Comparison of ENCODE assay signal across 8 cellular contexts in the genomic region with DNA sequence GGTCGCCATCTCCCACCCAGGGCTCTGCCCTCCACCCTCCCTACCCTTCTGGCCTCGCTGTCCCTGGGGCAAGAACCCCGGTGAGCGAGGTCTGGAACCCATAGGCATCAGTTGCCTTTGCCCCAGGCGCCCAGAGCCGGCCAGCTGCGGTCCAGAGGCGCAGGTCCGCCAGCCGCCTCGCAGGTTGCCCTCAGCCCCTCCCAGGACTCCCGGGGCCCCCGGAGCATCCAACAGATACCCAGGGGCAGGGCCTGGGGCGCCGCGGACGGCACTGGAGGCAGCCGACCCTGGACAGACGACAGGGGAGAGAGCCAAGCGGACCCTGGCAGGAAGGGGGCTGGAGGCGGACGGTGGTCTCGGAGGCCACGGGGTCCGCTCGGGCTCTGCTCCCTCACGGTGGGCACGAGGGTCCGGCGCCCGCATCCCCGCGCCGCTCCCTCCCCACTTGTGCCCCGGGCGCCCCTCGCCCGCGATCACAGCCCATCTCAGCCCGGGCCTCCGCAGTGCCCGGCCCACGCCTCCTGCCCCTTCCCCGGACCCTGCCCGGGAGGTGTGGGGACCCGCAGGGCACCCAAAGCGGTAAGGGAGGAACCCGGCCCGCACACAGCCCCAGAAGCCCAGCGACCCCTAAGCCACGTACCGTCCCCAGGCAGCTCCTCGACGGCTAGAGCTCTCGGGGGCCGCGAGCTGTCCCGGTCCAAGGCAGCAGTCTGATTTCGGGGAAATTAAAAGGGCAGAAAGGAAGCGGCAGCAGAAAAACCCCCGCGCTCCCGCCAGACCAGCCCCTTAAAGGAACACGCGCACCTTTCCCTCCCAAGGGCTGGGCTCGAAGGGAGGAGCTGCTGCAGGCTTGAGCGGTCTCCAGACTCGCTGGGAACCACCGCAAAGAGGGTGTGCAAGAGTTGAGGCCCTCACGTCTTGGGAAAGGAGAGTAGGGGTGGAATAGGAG. TPM values are rescaled to one million over a fixed set of nuclear protein-coding genes. Genes with fewer than 3 reads are reported as not detected.
DNase-seq lines count a peak whose midpoint lies in the region; ATAC-seq and TF ChIP-seq lines count a peak whose summit lies in the region.

A gene with protein sequence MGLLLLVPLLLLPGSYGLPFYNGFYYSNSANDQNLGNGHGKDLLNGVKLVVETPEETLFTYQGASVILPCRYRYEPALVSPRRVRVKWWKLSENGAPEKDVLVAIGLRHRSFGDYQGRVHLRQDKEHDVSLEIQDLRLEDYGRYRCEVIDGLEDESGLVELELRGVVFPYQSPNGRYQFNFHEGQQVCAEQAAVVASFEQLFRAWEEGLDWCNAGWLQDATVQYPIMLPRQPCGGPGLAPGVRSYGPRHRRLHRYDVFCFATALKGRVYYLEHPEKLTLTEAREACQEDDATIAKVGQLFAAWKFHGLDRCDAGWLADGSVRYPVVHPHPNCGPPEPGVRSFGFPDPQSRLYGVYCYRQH (minus strand): TSS at position 726 of the 949 bp plus-strand sequence. CDS start 8,246 bp downstream, outside the sequence.

- CTCF ChIA-PET in BJ (lab: Yijun Ruan, JAX), result interaction anchor here (0.7 to 2.8 kb wide), 5 partner anchors 10 to 238 kb away, joined by 3 to 7 read pairs (median 3); no protein-coding TSS in a partner anchor

- H3K27me3 ChIP-seq in BJ (ENCODE audit: control insufficient read depth, insufficient read depth, low read length), result no peaks in the 10 kb centered on the region
- H3K27me3 ChIP-seq in iPS DF 6.9 (ENCODE audit: control insufficient read depth, insufficient read depth, low read length), result no peaks in the 10 kb centered on the region
- peaks cover 16% of the 10 kb centered on the region for H3K27me3 ChIP-seq in smooth muscle cell (ENCODE audit: low read depth)

- H3K27ac Mint-ChIP-seq in activated naive CD4-positive, alpha-beta T cell treated with anti-CD3 and anti-CD28 coated beads, Interleukin-2, amount 50 U/mL, for 24 hours, result peak within 1 kb of the TSS; percentile 88

- H3K4me3 ChIP-seq in BJ (ENCODE audit: low read depth, low read length), result peak within 1 kb of the TSS; percentile 53
- peak within 1 kb of the TSS; percentile 54; the same call in 1 of the 2 replicates for H3K4me3 ChIP-seq in iPS DF 6.9 (ENCODE audit: low read length)
- H3K4me3 ChIP-seq in smooth muscle cell, result peak within 1 kb of the TSS; percentile 52

- H3K9me3 ChIP-seq in iPS DF 6.9 (ENCODE audit: control insufficient read depth, insufficient read depth, low read length) (no peaks in the 10 kb centered on the region), smooth muscle cell (replicated peaks; ENCODE audit: low read depth) (no peaks in the 10 kb centered on the region)

- TF ChIP-seq POLR2A in erythroblast (IDR thresholded peaks at IDR 0.05; ENCODE audit: low read length), result no peak

- H3K4me1 ChIP-seq in iPS DF 6.9 (ENCODE audit: control insufficient read depth, insufficient read depth, low read length), result peaks cover 2% of the 10 kb centered on the region; the same call in 1 of the 2 replicates
- peaks cover 27% of the 10 kb centered on the region for H3K4me1 ChIP-seq in smooth muscle cell (ENCODE audit: low read depth)

- no peaks in the 10 kb centered on the region for H3K79me2 ChIP-seq in smooth muscle cell (ENCODE audit: low read depth)

- in situ Hi-C loops in SK-MEL-5 (cut with HindIII; ENCODE audit: low pct_unique_long_range_greater_than_20kb, low sequenced_read_pairs), result no loop called here

- DNase-seq in BJ (ENCODE audit: low read depth) (no peak), SK-MEL-5 (ENCODE audit: low read depth, low spot score) (peak; percentile 33), iPS DF 6.9 (ENCODE audit: low read depth, low spot score) (no peak), smooth muscle cell (lab: John Stamatoyannopoulos, UW; ENCODE audit: unreplicated experiment) (no peak), erythroblast (lab: John Stamatoyannopoulos, UW) (no peak)

- no peak within 1 kb of the TSS for H3K9ac ChIP-seq in smooth muscle cell (ENCODE audit: low read depth)

- H3K9me3 Mint-ChIP-seq in activated naive CD4-positive, alpha-beta T cell treated with anti-CD3 and anti-CD28 coated beads, Interleukin-2, amount 50 U/mL, for 24 hours, result no peaks in the 10 kb centered on the region

- TF ChIP-seq CTCF in BJ (IDR thresholded peaks at IDR 0.05; ENCODE audit: insufficient read depth, low read depth, low read length) (no peak), smooth muscle cell (IDR thresholded peaks at IDR 0.05; ENCODE audit: borderline replicate concordance, insufficient read depth, poor library complexity, severe bottlenecking) (no peak)

- peak within 1 kb of the TSS; percentile 92 for H3K4me3 Mint-ChIP-seq in activated naive CD4-positive, alpha-beta T cell treated with anti-CD3 and anti-CD28 coated beads, Interleukin-2, amount 50 U/mL, for 24 hours

- peak within 1 kb of the TSS; percentile 87 for H3K4me2 ChIP-seq in smooth muscle cell

- H3K4me1 Mint-ChIP-seq in activated naive CD4-positive, alpha-beta T cell treated with anti-CD3 and anti-CD28 coated beads, Interleukin-2, amount 50 U/mL, for 24 hours, result peaks cover 43% of the 10 kb centered on the region

- H3K27me3 Mint-ChIP-seq in activated naive CD4-positive, alpha-beta T cell treated with anti-CD3 and anti-CD28 coated beads, Interleukin-2, amount 50 U/mL, for 24 hours, result no peaks in the 10 kb centered on the region

- no peaks in the 10 kb centered on the region for H3K36me3 Mint-ChIP-seq in activated naive CD4-positive, alpha-beta T cell treated with anti-CD3 and anti-CD28 coated beads, Interleukin-2, amount 50 U/mL, for 24 hours

- peaks cover 5% of the 10 kb centered on the region for H4K20me1 ChIP-seq in smooth muscle cell (ENCODE audit: low read depth)

- H3K27ac ChIP-seq in iPS DF 6.9 (ENCODE audit: low read length), result no peak within 1 kb of the TSS
- H3K27ac ChIP-seq in smooth muscle cell (ENCODE audit: low read depth), result no peak within 1 kb of the TSS

- peak; percentile 20 for ATAC-seq in GM21786 (IDR thresholded peaks at IDR 0.05; ENCODE audit: unreplicated experiment)
- no peak for ATAC-seq in HG03469 (IDR thresholded peaks at IDR 0.05; ENCODE audit: unreplicated experiment)

- no CpG with 5 or more reads among the region's 70 CpGs for WGBS in iPS DF 6.9 (ENCODE audit: insufficient coverage, insufficient read length)
- WGBS in smooth muscle cell (ENCODE audit: low lambda C conversion rate), result 3% methylated on average over 42 of the region's 70 CpGs

- H3K36me3 ChIP-seq in BJ (ENCODE audit: control insufficient read depth, insufficient read depth, low read length) (peaks cover 16% of the 10 kb centered on the region), iPS DF 6.9 (ENCODE audit: control insufficient read depth, insufficient read depth, low read length) (peaks cover 10% of the 10 kb centered on the region), smooth muscle cell (ENCODE audit: low read depth) (no peaks in the 10 kb centered on the region)

- no peak within 1 kb of the TSS for H2AFZ ChIP-seq in smooth muscle cell (ENCODE audit: low read depth)

- H3F3A ChIP-seq in smooth muscle cell (ENCODE audit: low read depth), result no peaks in the 10 kb centered on the region

- POLR2A ChIA-PET in BJ (lab: Charles Lee), result interaction anchor here (0.7 kb wide), 1 partner anchor 174 kb away, joined by 4 read pairs; no protein-coding TSS in a partner anchor

RNA-seq across cellular contexts. Expression of the gene that starts here (rescaled TPM):
- polyA plus RNA-seq in BJ (2011; rRNA removed) (14.0 and 25.5 TPM in 2 replicates), smooth muscle cell (5.2 and 7.6 TPM in 2 replicates)
- polyA minus RNA-seq in BJ (2011; rRNA and poly(A)+ RNA removed), result 5.9 and 10.1 TPM in 2 replicates
- 3.5 TPM in 2 replicates for total RNA-seq in SK-MEL-5 (2014; rRNA removed; shearing (Covaris generic))
- 10.9 and 11.5 TPM in 2 replicates for polyA plus RNA-seq in SK-MEL-5 (2015; cell fraction: cytosol; rRNA removed)
- polyA plus RNA-seq in SK-MEL-5 (2015; cell fraction: nucleus; rRNA removed), result 8.0 and 12.2 TPM in 2 replicates
- 4.5 and 6.5 TPM in 2 replicates for total RNA-seq in smooth muscle cell
